8 cellular contexts compared by ENCODE assay signal in the genomic region with DNA sequence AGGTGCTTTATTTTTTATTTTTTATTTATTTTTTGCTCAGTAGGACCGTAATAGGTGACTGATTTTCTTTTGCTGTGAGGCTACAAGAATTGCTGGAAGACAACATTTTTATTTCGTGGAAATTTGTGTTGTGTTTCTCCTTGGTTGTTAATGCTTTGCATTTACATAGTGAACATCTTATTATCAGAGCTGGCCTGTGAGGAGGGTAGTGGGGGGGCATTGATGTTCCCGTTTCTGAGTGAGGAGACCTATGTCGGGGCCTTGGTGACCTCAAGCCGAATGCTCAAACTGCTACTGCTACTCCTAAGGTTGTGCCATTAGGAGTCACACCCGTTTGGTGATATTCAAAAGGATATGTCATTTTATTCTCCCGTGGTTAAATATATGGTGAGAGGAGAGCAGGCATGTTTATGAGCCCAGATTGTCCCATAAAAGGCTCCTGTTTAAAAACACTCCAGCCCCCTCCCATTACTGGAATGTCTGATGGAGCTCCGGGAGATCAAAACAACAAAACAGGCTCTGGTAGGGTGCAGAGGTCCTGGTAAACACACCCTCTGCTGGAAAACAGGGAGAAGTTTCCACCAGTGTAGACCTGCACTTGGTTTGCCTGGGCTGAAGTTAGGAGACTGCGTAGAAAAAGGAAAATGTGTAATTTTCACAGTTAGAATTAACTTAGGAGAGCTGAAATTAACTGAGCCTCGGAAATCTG. TPM values are rescaled to one million over a fixed set of nuclear protein-coding genes. Genes with fewer than 3 reads are reported as not detected.
DNase-seq lines count a peak whose midpoint lies in the region; ATAC-seq and TF ChIP-seq lines count a peak whose summit lies in the region.

No MANE protein-coding gene starts in this region.

- POLR2A ChIA-PET in MCF 10A (lab: Yijun Ruan, JAX) = interaction anchor here (0.6 kb wide), 1 partner anchor 1451 kb away, joined by 3 read pairs; no protein-coding TSS in a partner anchor

- H3K4me3 ChIP-seq in mammary epithelial cell (replicated peaks in 1 of 3; ENCODE audit: insufficient read depth in 1 of 3, low read depth in 2 of 3, low read length in 3 of 3) (no peak overlapping the region), right lobe of liver (peak overlapping the region in 2 of 3 donors; percentile 54 to 60), upper lobe of right lung (peak overlapping the region; percentile 55)
- no peak overlapping the region for H3K4me3 ChIP-seq in effector memory CD4-positive, alpha-beta T cell (ENCODE audit: insufficient read depth, low read depth, low read length, poor library complexity, severe bottlenecking)

- peak overlapping the region; percentile 70 for H3K4me3 Mint-ChIP-seq in MCF 10A (ENCODE audit: unreplicated experiment)
- H3K4me3 Mint-ChIP-seq in activated T-helper 1 cell treated with anti-CD3 and anti-CD28 coated beads, Interleukin-12 subunit alpha, Interleukin-12 subunit beta, Interleukin-2, Interleukin-4 antibody, amounts not matched to agents 30 ng/mL and 10 ng/mL and 1 ng/mL, durations not matched to agents 14 hours and 24 hours and 36 hours = peak overlapping the region; percentile 34

- H3K27ac Mint-ChIP-seq in MCF 10A (ENCODE audit: low read depth, unreplicated experiment) = no peak overlapping the region
- H3K27ac Mint-ChIP-seq in activated T-helper 1 cell treated with anti-CD3 and anti-CD28 coated beads, Interleukin-12 subunit alpha, Interleukin-12 subunit beta, Interleukin-2, Interleukin-4 antibody, amounts not matched to agents 30 ng/mL and 10 ng/mL and 1 ng/mL, durations not matched to agents 14 hours and 24 hours and 36 hours = no peak overlapping the region

- dilution Hi-C loops in mammary epithelial cell (cut with HindIII; ENCODE audit: low sequenced_read_pairs) = no loop called here

- DNase-seq in MCF 10A (ENCODE audit: unreplicated experiment) (no peak), mammary epithelial cell (no peak), right lobe of liver (no peak), upper lobe of right lung (no peak), cerebellar cortex (ENCODE audit: low spot score) (no peak)
- DNase-seq in activated T-helper 1 cell treated with anti-CD3 and anti-CD28 coated beads, Interleukin-12 subunit alpha, Interleukin-12 subunit beta, Interleukin-2, Interleukin-4 antibody, amounts not matched to agents 30 ng/mL and 10 ng/mL and 1 ng/mL, durations not matched to agents 14 hours and 24 hours and 36 hours (ENCODE audit: low spot score) = no peak
- DNase-seq in effector memory CD4-positive, alpha-beta T cell = no peak

- H3K27me3 ChIP-seq in mammary epithelial cell (ENCODE audit: insufficient read depth, low read length) (peaks cover 24% of the 10 kb centered on the region), right lobe of liver (peaks cover 0 to 21% of the 10 kb centered on the region in 2 donors), upper lobe of right lung (peaks cover 32% of the 10 kb centered on the region)
- H3K27me3 ChIP-seq in effector memory CD4-positive, alpha-beta T cell (replicated peaks; ENCODE audit: control insufficient read depth, insufficient read depth, low read length, poor library complexity, severe bottlenecking) = peaks cover 30% of the 10 kb centered on the region

- H3K4me1 Mint-ChIP-seq in MCF 10A (ENCODE audit: insufficient read depth, unreplicated experiment) = peaks cover 5% of the 10 kb centered on the region
- H3K4me1 Mint-ChIP-seq in activated T-helper 1 cell treated with anti-CD3 and anti-CD28 coated beads, Interleukin-12 subunit alpha, Interleukin-12 subunit beta, Interleukin-2, Interleukin-4 antibody, amounts not matched to agents 30 ng/mL and 10 ng/mL and 1 ng/mL, durations not matched to agents 14 hours and 24 hours and 36 hours (ENCODE audit: low read depth) = peaks cover 6% of the 10 kb centered on the region

- H3K9ac ChIP-seq in mammary epithelial cell (ENCODE audit: insufficient read depth, low read length) = no peak overlapping the region

- H3K9me3 ChIP-seq in mammary epithelial cell (replicated peaks; ENCODE audit: insufficient read depth, low read length) (no peaks in the 10 kb centered on the region), right lobe of liver (no peaks in the 10 kb centered on the region), upper lobe of right lung (no peaks in the 10 kb centered on the region)
- H3K9me3 ChIP-seq in effector memory CD4-positive, alpha-beta T cell (ENCODE audit: control insufficient read depth, low read length) = no peaks in the 10 kb centered on the region

- H3K27ac ChIP-seq in mammary epithelial cell (ENCODE audit: insufficient read depth, low read depth, low read length) (no peak overlapping the region), right lobe of liver (no peak overlapping the region), upper lobe of right lung (no peak overlapping the region)
- no peak overlapping the region for H3K27ac ChIP-seq in effector memory CD4-positive, alpha-beta T cell (ENCODE audit: insufficient read depth, low read length, poor library complexity, severe bottlenecking)

- no peaks in the 10 kb centered on the region for H3K36me3 Mint-ChIP-seq in MCF 10A (ENCODE audit: insufficient read depth, unreplicated experiment)
- H3K36me3 Mint-ChIP-seq in activated T-helper 1 cell treated with anti-CD3 and anti-CD28 coated beads, Interleukin-12 subunit alpha, Interleukin-12 subunit beta, Interleukin-2, Interleukin-4 antibody, amounts not matched to agents 30 ng/mL and 10 ng/mL and 1 ng/mL, durations not matched to agents 14 hours and 24 hours and 36 hours (ENCODE audit: low read depth) = no peaks in the 10 kb centered on the region

- no peaks in the 10 kb centered on the region for H3K79me2 ChIP-seq in mammary epithelial cell (ENCODE audit: insufficient read depth, low read length)

- WGBS in mammary epithelial cell (ENCODE audit: low coverage, missing lambda C conversion rate) = 40% methylated on average over 10 of the region's 10 CpGs
- WGBS in right lobe of liver (ENCODE audit: insufficient coverage, low coverage, low lambda C conversion rate, missing lambda C conversion rate) = 17% methylated on average over 10 of the region's 10 CpGs

- peaks cover 15% of the 10 kb centered on the region for H3K27me3 Mint-ChIP-seq in MCF 10A (ENCODE audit: insufficient read depth, unreplicated experiment)
- peaks cover 39% of the 10 kb centered on the region for H3K27me3 Mint-ChIP-seq in activated T-helper 1 cell treated with anti-CD3 and anti-CD28 coated beads, Interleukin-12 subunit alpha, Interleukin-12 subunit beta, Interleukin-2, Interleukin-4 antibody, amounts not matched to agents 30 ng/mL and 10 ng/mL and 1 ng/mL, durations not matched to agents 14 hours and 24 hours and 36 hours (ENCODE audit: insufficient read depth)

- no peak overlapping the region for H3K4me2 ChIP-seq in mammary epithelial cell (ENCODE audit: insufficient read depth, low read depth, low read length)

- intact Hi-C loops in MCF 10A (cut with micrococcal nuclease) = loop anchor here (1.0 to 5.0 kb wide), 8 partner anchors 528 to 2000 kb away; no protein-coding TSS in a partner anchor
- intact Hi-C loops in mammary epithelial cell (cut with micrococcal nuclease) = loop anchor here (1.0 to 5.0 kb wide), 10 partner anchors 326 to 1858 kb away; a partner anchor contains a TSS
- intact Hi-C loops in activated T-helper 1 cell treated with anti-CD3 and anti-CD28 coated beads, Interleukin-12 subunit alpha, Interleukin-12 subunit beta, Interleukin-2, Interleukin-4 antibody, amounts not matched to agents 30 ng/mL and 10 ng/mL and 1 ng/mL, durations not matched to agents 14 hours and 24 hours and 36 hours (cut with micrococcal nuclease) = loop anchor here (1.0 to 10.0 kb wide), 8 partner anchors 304 to 1858 kb away; no protein-coding TSS in a partner anchor
- intact Hi-C loops in right lobe of liver (cut with DNase I) = no loop called here
- intact Hi-C loops in upper lobe of right lung (cut with DNase I) = no loop called here

- no peak for TF ChIP-seq POLR2A in right lobe of liver (IDR thresholded peaks at IDR 0.05)

- no peak overlapping the region for H2AFZ ChIP-seq in mammary epithelial cell (ENCODE audit: low read depth, low read length)

- H3K36me3 ChIP-seq in mammary epithelial cell (ENCODE audit: insufficient read depth, low read length) = no peaks in the 10 kb centered on the region
- no peaks in the 10 kb centered on the region for H3K36me3 ChIP-seq in right lobe of liver
- no peaks in the 10 kb centered on the region for H3K36me3 ChIP-seq in upper lobe of right lung
- no peaks in the 10 kb centered on the region for H3K36me3 ChIP-seq in effector memory CD4-positive, alpha-beta T cell (ENCODE audit: control insufficient read depth, insufficient read depth, low read length)

- in situ Hi-C loops in mammary epithelial cell (cut with MboI; ENCODE audit: low sequenced_read_pairs in 2 of 2) = loop anchor here (25.0 kb wide), 4 partner anchors 647 to 1997 kb away; a partner anchor contains a TSS

- H3K9me3 Mint-ChIP-seq in MCF 10A (ENCODE audit: unreplicated experiment) = no peaks in the 10 kb centered on the region
- no peaks in the 10 kb centered on the region for H3K9me3 Mint-ChIP-seq in activated T-helper 1 cell treated with anti-CD3 and anti-CD28 coated beads, Interleukin-12 subunit alpha, Interleukin-12 subunit beta, Interleukin-2, Interleukin-4 antibody, amounts not matched to agents 30 ng/mL and 10 ng/mL and 1 ng/mL, durations not matched to agents 14 hours and 24 hours and 36 hours

- H3K4me1 ChIP-seq in mammary epithelial cell (ENCODE audit: insufficient read depth, low read length) (peaks cover 19% of the 10 kb centered on the region), right lobe of liver (peaks cover 0 to 35% (median 10%) of the 10 kb centered on the region in 4 donors), upper lobe of right lung (peaks cover 18% of the 10 kb centered on the region)
- H3K4me1 ChIP-seq in effector memory CD4-positive, alpha-beta T cell (ENCODE audit: control insufficient read depth, insufficient read depth, low read length, poor library complexity, severe bottlenecking) = peaks cover 18% of the 10 kb centered on the region

- CTCF ChIA-PET in MCF 10A (lab: Yijun Ruan, JAX) (interaction anchor here (0.5 to 4.3 kb wide), 75 partner anchors 8 to 1999 kb away, joined by 3 to 101 read pairs (median 4); no protein-coding TSS in a partner anchor), mammary epithelial cell (lab: Charles Lee; ENCODE audit: low non-redundant PET) (interaction anchor here (0.6 to 1.5 kb wide), 12 partner anchors 291 to 1473 kb away, joined by 3 to 9 read pairs (median 5); no protein-coding TSS in a partner anchor)

- BruUV-seq in MCF 10A (replicated peaks; lab: Mats Ljungman, UMichigan) (no TSS peak), mammary epithelial cell (replicated peaks; lab: Mats Ljungman, UMichigan) (no TSS peak)

- no peaks in the 10 kb centered on the region for H4K20me1 ChIP-seq in mammary epithelial cell (ENCODE audit: insufficient read depth, low read length)

- ATAC-seq in right lobe of liver (no peak), upper lobe of right lung (no peak), GM21367 (IDR thresholded peaks at IDR 0.05; ENCODE audit: unreplicated experiment) (no peak)

- TF ChIP-seq CTCF in MCF 10A (IDR thresholded peaks at IDR 0.05; ENCODE audit: unreplicated experiment) = no peak
- no peak for TF ChIP-seq CTCF in mammary epithelial cell (conservative IDR thresholded peaks at IDR 0.05 in 1 of 2, IDR thresholded peaks at IDR 0.05 in 1 of 2; ENCODE audit: extremely low read depth in 1 of 2, insufficient read depth in 1 of 2, low read depth in 1 of 2, low read length in 2 of 2)
- peak in 1 of 4 donors; percentile 3 for TF ChIP-seq CTCF in right lobe of liver (IDR thresholded peaks at IDR 0.05)
- no peak for TF ChIP-seq CTCF in upper lobe of right lung (IDR thresholded peaks at IDR 0.05)

RNA-seq across cellular contexts. Expression of a gene that starts 5.6 kb away (rescaled TPM):
- total RNA-seq in MCF 10A (2022) (not detected in 2 replicates), mammary epithelial cell (1 to 10 TPM in 1 of 2 donors, under 1 TPM in 1; 0.33 to 2.2 TPM), right lobe of liver (10 to 100 TPM in 5 of 6 experiments, 1 to 10 TPM in 1; 7.0 to 32.6 (median 13.6) TPM), upper lobe of right lung (91.5 TPM)
- 0.20 TPM for polyA plus RNA-seq in mammary epithelial cell
- not detected for polyA minus RNA-seq in mammary epithelial cell
- total RNA-seq in activated T-helper 1 cell treated with anti-CD3 and anti-CD28 coated beads, Interleukin-12 subunit alpha, Interleukin-12 subunit beta, Interleukin-2, Interleukin-4 antibody, amounts not matched to agents 30 ng/mL and 10 ng/mL and 1 ng/mL, durations not matched to agents 14 hours and 24 hours and 36 hours = 0.24 and 0.47 TPM in 2 replicates

Comparison
In these comparisons a context has a peak if more than half of its experiments do, and no peak if none do; other contexts are left out.
1. H3K4me3 ChIP-seq: peak in right lobe of liver (2 of 3) and upper lobe of right lung (single experiment); none in mammary epithelial cell (0 of 3) and effector memory CD4-positive, alpha-beta T cell (single experiment).
2. intact Hi-C loops: an anchor here in MCF 10A (1.0 to 5.0 kb wide), mammary epithelial cell (1.0 to 5.0 kb wide) and activated T-helper 1 cell treated with anti-CD3 and anti-CD28 coated beads, Interleukin-12 subunit alpha, Interleukin-12 subunit beta, Interleukin-2, Interleukin-4 antibody, amounts not matched to agents 30 ng/mL and 10 ng/mL and 1 ng/mL, durations not matched to agents 14 hours and 24 hours and 36 hours (1.0 to 10.0 kb wide); none called in right lobe of liver and upper lobe of right lung.